1 cellular context compared by ENCODE assay signal in genomic region chr19:2173841-2174577, GRCh38.
TF ChIP-seq lines count a peak whose summit lies in the region.

No MANE protein-coding gene starts in this region.

TF ChIP-seq in liver, 16 proteins besides CTCF, POLR2A, EP300 and RAD21 (continued from another document):
- TF ChIP-seq REST (IDR thresholded peaks at IDR 0.05), result no peak
